ENCODE assay signal across 19 cellular contexts in the genomic region with DNA sequence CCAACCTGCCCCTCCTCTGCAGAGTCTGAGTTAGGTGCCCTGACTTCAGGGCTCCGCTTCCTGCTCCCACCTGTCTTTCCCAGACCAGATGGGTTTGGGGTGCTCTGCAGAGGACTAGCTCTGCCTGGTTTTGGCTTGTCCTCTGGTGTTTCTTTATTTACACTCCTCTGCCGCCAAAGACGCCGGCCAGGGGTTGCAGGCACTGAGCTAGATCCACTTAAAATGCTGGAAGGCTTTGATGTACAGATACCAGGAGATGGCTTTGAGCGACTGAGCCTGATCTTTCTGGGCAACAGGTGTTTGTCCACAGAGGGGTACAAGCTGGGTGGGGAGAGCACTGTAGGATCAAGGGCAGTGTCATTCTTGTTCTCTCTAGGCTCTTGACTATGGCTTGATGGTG. TPM values are rescaled to one million over a fixed set of nuclear protein-coding genes. Genes with fewer than 3 reads are reported as not detected.
DNase-seq lines count a peak whose midpoint lies in the region; ATAC-seq and TF ChIP-seq lines count a peak whose summit lies in the region.
"Had no signal": no experiment of that assay in that cellular context is flagged by ENCODE, and none has a peak within 500 bp of the region (broad histone marks: within the 10 kb centered on the region; RNA-seq: fewer than 3 reads in every experiment).

No MANE protein-coding gene starts in this region.

- TF ChIP-seq CTCF in left ventricle myocardium inferior (IDR thresholded peaks at IDR 0.05; ENCODE audit: borderline replicate concordance) (no peak), tibial nerve (IDR thresholded peaks at IDR 0.05) (no peak)

- H3K27ac Mint-ChIP-seq in activated T-helper 17 cell treated with anti-CD3 and anti-CD28 coated beads, Interleukin-2, amount 50 U/mL, for 72 hours = peak overlapping the region; percentile 80
- peak overlapping the region; percentile 0 to 97 (median 65) for H3K27ac Mint-ChIP-seq in naive thymus-derived CD4-positive, alpha-beta T cell
- H3K27ac Mint-ChIP-seq: neural progenitor cell had no signal

- TF ChIP-seq POLR2A in tibial nerve (IDR thresholded peaks at IDR 0.05) = no peak

- POLR2A ChIA-PET in naive thymus-derived CD4-positive, alpha-beta T cell (lab: Charles Lee) = interaction anchor here (0.6 to 1.0 kb wide), 2 partner anchors 62 to 92 kb away, joined by 3 to 4 read pairs; no protein-coding TSS in a partner anchor

- CTCF ChIA-PET in naive thymus-derived CD4-positive, alpha-beta T cell (lab: Charles Lee) = interaction anchor here (2.5 kb wide), 1 partner anchor 55 kb away, joined by 12 read pairs; no protein-coding TSS in a partner anchor

- no peak for DNase-seq in left ventricle myocardium inferior
- DNase-seq in Right ventricle myocardium superior = no peak
- no peak for DNase-seq in naive thymus-derived CD4-positive, alpha-beta T cell
- DNase-seq in stimulated activated naive CD4-positive, alpha-beta T cell treated with Interleukin-2 at 50 U/mL for 16 hours (lab: John Stamatoyannopoulos, UW) = no peak
- DNase-seq in tibial nerve (ENCODE audit: low spot score in 2 of 2) = no peak
- DNase-seq: amygdala; effector CD8-positive, alpha-beta T cell; heart left ventricle; NCI-H1930; NCI-H510A; stomach had no signal

- peaks cover 25% of the 10 kb centered on the region for H3K4me1 Mint-ChIP-seq in activated T-helper 17 cell treated with anti-CD3 and anti-CD28 coated beads, Interleukin-2, amount 50 U/mL, for 72 hours
- peaks cover 12 to 62% (median 55%) of the 10 kb centered on the region in 7 donors for H3K4me1 Mint-ChIP-seq in naive thymus-derived CD4-positive, alpha-beta T cell

- ATAC-seq in Right ventricle myocardium superior (ENCODE audit: poor library complexity) (no peak), GM18861 (IDR thresholded peaks at IDR 0.05; ENCODE audit: unreplicated experiment) (no peak), HG02938 (IDR thresholded peaks at IDR 0.05; ENCODE audit: unreplicated experiment) (no peak)
- no peak for ATAC-seq in activated T-helper 17 cell treated with anti-CD3 and anti-CD28 coated beads, Interleukin-2, amount 50 U/mL, for 72 hours (replicated peaks)
- ATAC-seq in naive thymus-derived CD4-positive, alpha-beta T cell = no peak
- ATAC-seq: heart left ventricle had no signal

- peak overlapping the region; percentile 14 for H3K27ac ChIP-seq in left ventricle myocardium inferior (replicated peaks)
- H3K27ac ChIP-seq in naive thymus-derived CD4-positive, alpha-beta T cell (ENCODE audit: low read depth, low read length) = no peak overlapping the region
- no peak overlapping the region for H3K27ac ChIP-seq in tibial nerve
- H3K27ac ChIP-seq: heart left ventricle, neural progenitor cell, stomach had no signal

- H3K9me3 ChIP-seq in left ventricle myocardium inferior (replicated peaks) = no peaks in the 10 kb centered on the region
- H3K9me3 ChIP-seq in naive thymus-derived CD4-positive, alpha-beta T cell (ENCODE audit: control insufficient read depth in 2 of 3, low read length in 3 of 3) = no peaks in the 10 kb centered on the region
- no peaks in the 10 kb centered on the region for H3K9me3 ChIP-seq in tibial nerve
- H3K9me3 ChIP-seq: heart left ventricle, stomach had no signal

- H3K9me3 Mint-ChIP-seq in activated T-helper 17 cell treated with anti-CD3 and anti-CD28 coated beads, Interleukin-2, amount 50 U/mL, for 72 hours = no peaks in the 10 kb centered on the region
- H3K9me3 Mint-ChIP-seq in naive thymus-derived CD4-positive, alpha-beta T cell = peaks cover 0 to 4% (median 0%) of the 10 kb centered on the region in 11 donors
- H3K9me3 Mint-ChIP-seq: neural progenitor cell had no signal

- intact Hi-C loops in left ventricle myocardium inferior (cut with micrococcal nuclease) = no loop called here
- intact Hi-C loops in Right ventricle myocardium superior (cut with DNase I) = loop anchor here (10.0 kb wide), 1 partner anchor 60 kb away; no protein-coding TSS in a partner anchor
- intact Hi-C loops in naive thymus-derived CD4-positive, alpha-beta T cell (cut with micrococcal nuclease) = loop anchor here in 1 of 2 donors (10.0 kb wide), 1 partner anchor 1310 kb away; no protein-coding TSS in a partner anchor

- no peak overlapping the region for H3K4me3 Mint-ChIP-seq in activated T-helper 17 cell treated with anti-CD3 and anti-CD28 coated beads, Interleukin-2, amount 50 U/mL, for 72 hours
- peak overlapping the region in 2 of 10 donors; percentile 7 to 33 for H3K4me3 Mint-ChIP-seq in naive thymus-derived CD4-positive, alpha-beta T cell
- H3K4me3 Mint-ChIP-seq: neural progenitor cell had no signal

- H3K27me3 ChIP-seq in left ventricle myocardium inferior (ENCODE audit: low read depth) (no peaks in the 10 kb centered on the region), tibial nerve (no peaks in the 10 kb centered on the region)
- no peaks in the 10 kb centered on the region for H3K27me3 ChIP-seq in naive thymus-derived CD4-positive, alpha-beta T cell (ENCODE audit: control insufficient read depth in 2 of 2, insufficient read depth in 2 of 2, low read length in 2 of 2)
- H3K27me3 ChIP-seq: heart left ventricle, neural progenitor cell, stomach had no signal

- no peak for TF ChIP-seq EP300 in tibial nerve (IDR thresholded peaks at IDR 0.05)

- H3K4me3 ChIP-seq in left ventricle myocardium inferior = no peak overlapping the region
- H3K4me3 ChIP-seq in naive thymus-derived CD4-positive, alpha-beta T cell (ENCODE audit: low read length) = no peak overlapping the region
- H3K4me3 ChIP-seq in tibial nerve = no peak overlapping the region
- H3K4me3 ChIP-seq: heart left ventricle, lung, neural progenitor cell, stomach had no signal

- H3K36me3 ChIP-seq in left ventricle myocardium inferior (peaks cover 44% of the 10 kb centered on the region), tibial nerve (peaks cover 0 to 67% (median 7%) of the 10 kb centered on the region in 3 donors)
- peaks cover 0 to 42% (median 5%) of the 10 kb centered on the region in 3 experiments for H3K36me3 ChIP-seq in naive thymus-derived CD4-positive, alpha-beta T cell (ENCODE audit: control insufficient read depth in 2 of 3, insufficient read depth in 3 of 3, low read length in 3 of 3)

- H3K36me3 Mint-ChIP-seq in activated T-helper 17 cell treated with anti-CD3 and anti-CD28 coated beads, Interleukin-2, amount 50 U/mL, for 72 hours (ENCODE audit: low read depth) = peaks cover 83% of the 10 kb centered on the region
- H3K36me3 Mint-ChIP-seq in naive thymus-derived CD4-positive, alpha-beta T cell = peaks cover 4 to 37% (median 18%) of the 10 kb centered on the region in 5 donors

- 86 to 89% methylated on average over 5 of the region's 5 CpGs for WGBS in tibial nerve, 2 donors

- peaks cover 52% of the 10 kb centered on the region for H3K4me1 ChIP-seq in left ventricle myocardium inferior
- H3K4me1 ChIP-seq in naive thymus-derived CD4-positive, alpha-beta T cell (ENCODE audit: control insufficient read depth in 2 of 2, insufficient read depth in 2 of 2, low read length in 2 of 2) = peaks cover 16 to 23% of the 10 kb centered on the region in 2 donors
- H3K4me1 ChIP-seq in tibial nerve = peaks cover 0 to 28% (median 9%) of the 10 kb centered on the region in 4 donors

- no peaks in the 10 kb centered on the region for H3K27me3 Mint-ChIP-seq in activated T-helper 17 cell treated with anti-CD3 and anti-CD28 coated beads, Interleukin-2, amount 50 U/mL, for 72 hours
- no peaks in the 10 kb centered on the region for H3K27me3 Mint-ChIP-seq in naive thymus-derived CD4-positive, alpha-beta T cell

RNA-seq across cellular contexts. Expression of a gene that starts 3.9 kb away (rescaled TPM):
- 78.8 TPM for total RNA-seq in left ventricle myocardium inferior
- 88.4 TPM for total RNA-seq in Right ventricle myocardium superior
- 100 to 1,000 TPM; 149 to 175 TPM for total RNA-seq in activated T-helper 17 cell treated with anti-CD3 and anti-CD28 coated beads, Interleukin-2, amount 50 U/mL, for 72 hours
- total RNA-seq in naive thymus-derived CD4-positive, alpha-beta T cell = 100 to 1,000 TPM in 3 of 5 experiments, 10 to 100 TPM in 2; 93.6 to 193 (median 124) TPM
- 100 to 1,000 TPM; 339 to 382 TPM for polyA plus RNA-seq in naive thymus-derived CD4-positive, alpha-beta T cell
- total RNA-seq in tibial nerve = 100 to 1,000 TPM in 3 of 4 donors, 10 to 100 TPM in 1; 78.1 to 146 (median 118) TPM

RNA-seq across cellular contexts. Expression of a gene that starts 6.4 kb away (rescaled TPM):
- total RNA-seq in left ventricle myocardium inferior = not detected
- total RNA-seq in Right ventricle myocardium superior = not detected
- not detected for total RNA-seq in activated T-helper 17 cell treated with anti-CD3 and anti-CD28 coated beads, Interleukin-2, amount 50 U/mL, for 72 hours
- total RNA-seq in naive thymus-derived CD4-positive, alpha-beta T cell = not detected
- under 1 TPM; 0.56 to 0.95 TPM for polyA plus RNA-seq in naive thymus-derived CD4-positive, alpha-beta T cell
- not detected for total RNA-seq in tibial nerve
- total RNA-seq: G401; heart left ventricle; lung; renal cortical epithelial cell; stomach; T-helper 2 cell treated with Interferon-gamma antibody and Interleukin-4, amounts not matched to agents 100 ng/mL and 5 ng/mL, for 36 hours had no signal
- polyA plus RNA-seq: lung, stomach had no signal

RNA-seq across cellular contexts. Expression of a gene that starts 16.4 kb away (rescaled TPM):
- total RNA-seq in left ventricle myocardium inferior = 58.9 TPM
- total RNA-seq in Right ventricle myocardium superior = 66.5 TPM
- total RNA-seq in activated T-helper 17 cell treated with anti-CD3 and anti-CD28 coated beads, Interleukin-2, amount 50 U/mL, for 72 hours = 10 to 100 TPM in 1 of 2 donors, 1 to 10 TPM in 1; 4.6 to 12.5 TPM
- total RNA-seq in naive thymus-derived CD4-positive, alpha-beta T cell = 10 to 100 TPM in 4 of 5 experiments, 1 to 10 TPM in 1; 9.3 to 32.0 (median 13.7) TPM
- 1 to 10 TPM in 1 of 2 donors, under 1 TPM in 1; 0.80 to 2.0 TPM for polyA plus RNA-seq in naive thymus-derived CD4-positive, alpha-beta T cell
- total RNA-seq in tibial nerve = 100 to 1,000 TPM; 104 to 128 (median 124) TPM

RNA-seq across cellular contexts. Expression of a gene that starts 32.8 kb away (rescaled TPM):
- total RNA-seq in left ventricle myocardium inferior = 64.3 TPM
- 56.6 TPM for total RNA-seq in Right ventricle myocardium superior
- 10 to 100 TPM; 40.3 to 75.7 TPM for total RNA-seq in activated T-helper 17 cell treated with anti-CD3 and anti-CD28 coated beads, Interleukin-2, amount 50 U/mL, for 72 hours
- 10 to 100 TPM; 43.0 to 67.3 (median 64.8) TPM for total RNA-seq in naive thymus-derived CD4-positive, alpha-beta T cell
- 10 to 100 TPM; 79.0 to 91.2 TPM for polyA plus RNA-seq in naive thymus-derived CD4-positive, alpha-beta T cell
- 10 to 100 TPM; 54.3 to 89.4 (median 71.7) TPM for total RNA-seq in tibial nerve

RNA-seq across cellular contexts. Expression of a gene that starts 33.2 kb away (rescaled TPM):
- total RNA-seq in left ventricle myocardium inferior (9.4 TPM), Right ventricle myocardium superior (7.7 TPM), tibial nerve (10 to 100 TPM; 11.9 to 17.3 (median 15.4) TPM)
- 10 to 100 TPM; 10.9 to 12.3 TPM for total RNA-seq in activated T-helper 17 cell treated with anti-CD3 and anti-CD28 coated beads, Interleukin-2, amount 50 U/mL, for 72 hours
- total RNA-seq in naive thymus-derived CD4-positive, alpha-beta T cell = 10 to 100 TPM; 10.2 to 15.6 (median 12.4) TPM
- 10 to 100 TPM; 12.4 to 13.8 TPM for polyA plus RNA-seq in naive thymus-derived CD4-positive, alpha-beta T cell
